1 cellular context compared by ENCODE assay signal in the genomic region with DNA sequence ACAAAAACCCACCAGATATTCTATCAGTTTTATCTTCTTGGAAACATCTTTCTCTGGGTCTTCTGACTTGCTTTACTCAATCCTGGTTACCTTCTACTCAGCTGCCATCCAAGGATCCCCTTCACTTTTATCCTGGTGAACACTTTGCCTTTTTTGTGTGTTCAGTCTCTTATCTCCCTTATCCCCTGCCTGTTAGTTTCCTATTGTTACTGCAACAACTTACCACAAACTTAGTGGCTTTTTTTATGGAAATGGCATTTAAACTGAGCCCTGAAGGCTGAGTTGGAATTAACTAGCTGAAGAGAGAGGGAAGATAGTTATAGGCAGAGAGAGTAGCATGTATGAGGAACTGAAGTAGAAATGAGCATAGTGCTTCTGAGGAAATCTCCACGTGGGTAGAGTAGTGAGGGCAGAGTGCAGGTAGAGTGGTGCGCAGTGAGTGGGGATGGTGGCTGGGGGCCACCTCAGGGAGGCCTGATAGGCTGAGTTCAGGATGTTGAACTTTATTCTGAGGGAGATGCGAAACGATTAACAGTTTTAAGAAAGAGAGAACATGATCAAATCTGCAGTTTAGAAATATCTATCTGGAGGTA.
TF ChIP-seq lines count a peak whose summit lies in the region.

No MANE protein-coding gene starts in this region.

TF ChIP-seq in K562, 482 proteins besides CTCF, POLR2A, EP300 and RAD21 (continued from another document):
- TF ChIP-seq, protein P1, sequence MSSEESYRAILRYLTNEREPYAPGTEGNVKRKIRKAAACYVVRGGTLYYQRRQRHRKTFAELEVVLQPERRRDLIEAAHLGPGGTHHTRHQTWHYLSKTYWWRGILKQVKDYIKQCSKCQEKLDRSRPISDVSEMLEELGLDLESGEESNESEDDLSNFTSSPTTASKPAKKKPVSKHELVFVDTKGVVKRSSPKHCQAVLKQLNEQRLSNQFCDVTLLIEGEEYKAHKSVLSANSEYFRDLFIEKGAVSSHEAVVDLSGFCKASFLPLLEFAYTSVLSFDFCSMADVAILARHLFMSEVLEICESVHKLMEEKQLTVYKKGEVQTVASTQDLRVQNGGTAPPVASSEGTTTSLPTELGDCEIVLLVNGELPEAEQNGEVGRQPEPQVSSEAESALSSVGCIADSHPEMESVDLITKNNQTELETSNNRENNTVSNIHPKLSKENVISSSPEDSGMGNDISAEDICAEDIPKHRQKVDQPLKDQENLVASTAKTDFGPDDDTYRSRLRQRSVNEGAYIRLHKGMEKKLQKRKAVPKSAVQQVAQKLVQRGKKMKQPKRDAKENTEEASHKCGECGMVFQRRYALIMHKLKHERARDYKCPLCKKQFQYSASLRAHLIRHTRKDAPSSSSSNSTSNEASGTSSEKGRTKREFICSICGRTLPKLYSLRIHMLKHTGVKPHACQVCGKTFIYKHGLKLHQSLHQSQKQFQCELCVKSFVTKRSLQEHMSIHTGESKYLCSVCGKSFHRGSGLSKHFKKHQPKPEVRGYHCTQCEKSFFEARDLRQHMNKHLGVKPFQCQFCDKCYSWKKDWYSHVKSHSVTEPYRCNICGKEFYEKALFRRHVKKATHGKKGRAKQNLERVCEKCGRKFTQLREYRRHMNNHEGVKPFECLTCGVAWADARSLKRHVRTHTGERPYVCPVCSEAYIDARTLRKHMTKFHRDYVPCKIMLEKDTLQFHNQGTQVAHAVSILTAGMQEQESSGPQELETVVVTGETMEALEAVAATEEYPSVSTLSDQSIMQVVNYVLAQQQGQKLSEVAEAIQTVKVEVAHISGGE (CRISPR knock-in tag; IDR thresholded peaks at IDR 0.05) = no peak
- TF ChIP-seq, protein P2, sequence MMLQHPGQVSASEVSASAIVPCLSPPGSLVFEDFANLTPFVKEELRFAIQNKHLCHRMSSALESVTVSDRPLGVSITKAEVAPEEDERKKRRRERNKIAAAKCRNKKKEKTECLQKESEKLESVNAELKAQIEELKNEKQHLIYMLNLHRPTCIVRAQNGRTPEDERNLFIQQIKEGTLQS (IDR thresholded peaks at IDR 0.05) = no peak
- TF ChIP-seq, protein P2 (CRISPR knock-in tag; conservative IDR thresholded peaks at IDR 0.05) = no peak
- TF ChIP-seq POLR2B (IDR thresholded peaks at IDR 0.05; ENCODE audit: low read depth, partially characterized antibody) (no peak), MCM7 (IDR thresholded peaks at IDR 0.05) (no peak)
- TF ChIP-seq, protein P3, sequence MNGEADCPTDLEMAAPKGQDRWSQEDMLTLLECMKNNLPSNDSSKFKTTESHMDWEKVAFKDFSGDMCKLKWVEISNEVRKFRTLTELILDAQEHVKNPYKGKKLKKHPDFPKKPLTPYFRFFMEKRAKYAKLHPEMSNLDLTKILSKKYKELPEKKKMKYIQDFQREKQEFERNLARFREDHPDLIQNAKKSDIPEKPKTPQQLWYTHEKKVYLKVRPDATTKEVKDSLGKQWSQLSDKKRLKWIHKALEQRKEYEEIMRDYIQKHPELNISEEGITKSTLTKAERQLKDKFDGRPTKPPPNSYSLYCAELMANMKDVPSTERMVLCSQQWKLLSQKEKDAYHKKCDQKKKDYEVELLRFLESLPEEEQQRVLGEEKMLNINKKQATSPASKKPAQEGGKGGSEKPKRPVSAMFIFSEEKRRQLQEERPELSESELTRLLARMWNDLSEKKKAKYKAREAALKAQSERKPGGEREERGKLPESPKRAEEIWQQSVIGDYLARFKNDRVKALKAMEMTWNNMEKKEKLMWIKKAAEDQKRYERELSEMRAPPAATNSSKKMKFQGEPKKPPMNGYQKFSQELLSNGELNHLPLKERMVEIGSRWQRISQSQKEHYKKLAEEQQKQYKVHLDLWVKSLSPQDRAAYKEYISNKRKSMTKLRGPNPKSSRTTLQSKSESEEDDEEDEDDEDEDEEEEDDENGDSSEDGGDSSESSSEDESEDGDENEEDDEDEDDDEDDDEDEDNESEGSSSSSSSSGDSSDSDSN (IDR thresholded peaks at IDR 0.05; ENCODE audit: borderline replicate concordance in 1 of 2, low read depth in 2 of 2, low read length in 2 of 2) = no peak
